22 cellular contexts compared by ENCODE assay signal in genomic region chr16:66374176-66374575, GRCh38. TPM values are rescaled to one million over a fixed set of nuclear protein-coding genes. Genes with fewer than 3 reads are reported as not detected.
"Had no signal": no experiment of that assay in that cellular context is flagged by ENCODE, and none has a peak within 500 bp of the region (broad histone marks: within the 10 kb centered on the region; RNA-seq: fewer than 3 reads in every experiment).

No MANE protein-coding gene starts in this region.

- H3K9me3 Mint-ChIP-seq: activated T-cell treated with anti-CD3 and anti-CD28 coated beads, Interleukin-2, amount 50 U/mL, for 72 hours had no signal

- H3K27ac ChIP-seq: ascending aorta, breast epithelium, coronary artery, gastroesophageal sphincter, prostate gland, right atrium auricular region, suprapubic skin, transverse colon, vagina, WERI-Rb-1 had no signal

- H3K4me3 Mint-ChIP-seq: activated T-cell treated with anti-CD3 and anti-CD28 coated beads, Interleukin-2, amount 50 U/mL, for 72 hours; stimulated activated naive CD8-positive, alpha-beta T cell treated with anti-CD3 and anti-CD28 coated beads, Interleukin-15, Interleukin-2, amounts not matched to agents 100 ng/mL and 50 ng/mL, for 24 hours had no signal

- DNase-seq: activated CD4-positive, alpha-beta T cell treated with anti-CD3 and anti-CD28 coated beads, Interleukin-2, amount 50 U/mL, for 4 hours; activated effector memory CD4-positive, alpha-beta T cell treated with anti-CD3 and anti-CD28 coated beads, Interleukin-2, amount 50 U/mL, for 16 hours; activated naive CD4-positive, alpha-beta T cell treated with anti-CD3 and anti-CD28 coated beads, Interleukin-2, amount 50 U/mL, for 16 hours; activated T-cell treated with anti-CD3 and anti-CD28 coated beads, Interleukin-2, amount 50 U/mL, for 72 hours; heart right ventricle; kidney glomerular epithelial cell; left ventricle myocardium superior; transverse colon; WERI-Rb-1 had no signal

- H3K36me3 ChIP-seq: ascending aorta, breast epithelium, gastroesophageal sphincter, prostate gland, right atrium auricular region, suprapubic skin, transverse colon, vagina, WERI-Rb-1 had no signal

- ATAC-seq: activated T-cell treated with anti-CD3 and anti-CD28 coated beads, Interleukin-2, amount 50 U/mL, for 72 hours; esophagus mucosa; gastroesophageal sphincter; heart right ventricle; left ventricle myocardium superior had no signal

- H3K27ac Mint-ChIP-seq: activated T-cell treated with anti-CD3 and anti-CD28 coated beads, Interleukin-2, amount 50 U/mL, for 72 hours; stimulated activated naive CD8-positive, alpha-beta T cell treated with anti-CD3 and anti-CD28 coated beads, Interleukin-15, Interleukin-2, amounts not matched to agents 100 ng/mL and 50 ng/mL, for 24 hours had no signal

- H3K4me3 ChIP-seq: ascending aorta, breast epithelium, coronary artery, gastroesophageal sphincter, prostate gland, right atrium auricular region, suprapubic skin, transverse colon, vagina had no signal

- H3K27me3 ChIP-seq: ascending aorta, breast epithelium, gastroesophageal sphincter, heart right ventricle, right atrium auricular region, suprapubic skin, transverse colon, vagina had no signal

- H3K9me3 ChIP-seq: ascending aorta, breast epithelium, gastroesophageal sphincter, heart right ventricle, prostate gland, right atrium auricular region, suprapubic skin, transverse colon, vagina had no signal

- H3K27me3 Mint-ChIP-seq: stimulated activated naive CD8-positive, alpha-beta T cell treated with anti-CD3 and anti-CD28 coated beads, Interleukin-15, Interleukin-2, amounts not matched to agents 100 ng/mL and 50 ng/mL, for 24 hours had no signal

- H3K4me1 ChIP-seq: ascending aorta, breast epithelium, prostate gland, suprapubic skin, vagina had no signal

RNA-seq across cellular contexts. Expression of gene CDH5, which starts 7.7 kb away (rescaled TPM):
- total RNA-seq: activated CD8-positive, alpha-beta memory T cell treated with anti-CD3 and anti-CD28 coated beads for 36 hours; activated T-cell treated with anti-CD3 and anti-CD28 coated beads, Interleukin-2, amount 50 U/mL, for 72 hours; myocyte had no signal

RNA-seq across cellular contexts. Expression of gene BEAN1, which starts 52.9 kb away (rescaled TPM):
- total RNA-seq: activated CD8-positive, alpha-beta memory T cell treated with anti-CD3 and anti-CD28 coated beads for 36 hours; activated T-cell treated with anti-CD3 and anti-CD28 coated beads, Interleukin-2, amount 50 U/mL, for 72 hours; ascending aorta; skeletal muscle tissue; vagina had no signal
